Comparison of ENCODE assay signal across 11 cellular contexts in genomic region chr1:103108525-103109150, GRCh38. TPM values are rescaled to one million over a fixed set of nuclear protein-coding genes. Genes with fewer than 3 reads are reported as not detected.
A peak's percentile ranks its signal among the peaks of the same experiment; 100 is the strongest.
DNase-seq lines count a peak whose midpoint lies in the region; ATAC-seq and TF ChIP-seq lines count a peak whose summit lies in the region.
"Had no signal": no experiment of that assay in that cellular context is flagged by ENCODE, and none has a peak within 500 bp of the region (broad histone marks: within the 10 kb centered on the region; RNA-seq: fewer than 3 reads in every experiment).

No MANE protein-coding gene starts in this region.

- in situ Hi-C loops in astrocyte of the spinal cord (cut with HindIII; ENCODE audit: low sequenced_read_pairs) = no loop called here

- H3K4me3 ChIP-seq in astrocyte of the spinal cord (ENCODE audit: low read depth, low read length) (peak overlapping the region; percentile 60), iPS-11a (ENCODE audit: low read depth, low read length) (peak overlapping the region; percentile 69), rectal smooth muscle tissue (ENCODE audit: low read length) (peak overlapping the region; percentile 60)
- H3K4me3 ChIP-seq: right lobe of liver had no signal

- ATAC-seq in HG02798 (IDR thresholded peaks at IDR 0.05; ENCODE audit: poor library complexity, unreplicated experiment) (no peak), GM21526 (IDR thresholded peaks at IDR 0.05; ENCODE audit: low FRiP score, unreplicated experiment) (no peak)

- TF ChIP-seq CTCF in astrocyte of the spinal cord (IDR thresholded peaks at IDR 0.05; ENCODE audit: low read depth, low read length) = no peak

- no peaks in the 10 kb centered on the region for H3K27me3 ChIP-seq in rectal smooth muscle tissue (ENCODE audit: control insufficient read depth, insufficient read depth, low read length)
- H3K27me3 ChIP-seq: right lobe of liver had no signal

- H3K9ac ChIP-seq in rectal smooth muscle tissue (ENCODE audit: low read length) = no peak overlapping the region

- H3K27ac ChIP-seq in rectal smooth muscle tissue (ENCODE audit: low read depth, low read length) = no peak overlapping the region
- H3K27ac ChIP-seq: right lobe of liver had no signal

- DNase-seq in EH (ENCODE audit: low read depth) = peak; percentile 86
- DNase-seq in astrocyte of the spinal cord (ENCODE audit: low read depth, low spot score) = peak; percentile 72
- no peak for DNase-seq in mucosa of gallbladder (ENCODE audit: low spot score)
- no peak for DNase-seq in NCI-H2196 treated with DMSO at 0.1 percent for 48 hours (lab: John Stamatoyannopoulos, UW; ENCODE audit: unreplicated experiment)
- DNase-seq: activated naive CD8-positive, alpha-beta T cell treated with anti-CD3 and anti-CD28 coated beads for 36 hours; DND-41; right lobe of liver had no signal

- H3K4me1 ChIP-seq in rectal smooth muscle tissue (ENCODE audit: control insufficient read depth, insufficient read depth, low read length) = peaks cover 3% of the 10 kb centered on the region

- no peaks in the 10 kb centered on the region for H3K36me3 ChIP-seq in rectal smooth muscle tissue (ENCODE audit: control insufficient read depth, insufficient read depth, low read length)
- H3K36me3 ChIP-seq: right lobe of liver had no signal

RNA-seq across cellular contexts. Expression of gene COL11A1, which starts 0.3 kb away (rescaled TPM):
- total RNA-seq in mucosa of gallbladder = 0.14 TPM
- total RNA-seq: activated naive CD8-positive, alpha-beta T cell treated with anti-CD3 and anti-CD28 coated beads for 36 hours had no signal

Comparison
In these comparisons a context has a peak if more than half of its experiments do, and no peak if none do; other contexts are left out.
1. DNase-seq: peak in EH (single experiment) and astrocyte of the spinal cord (single experiment); none in mucosa of gallbladder (single experiment) and NCI-H2196 treated with DMSO at 0.1 percent for 48 hours (single experiment).
2. Peak in every context shown above with its lines, with median percentiles within 50 percentile points of each other: H3K4me3 ChIP-seq.